ENCODE assay signal across 12 cellular contexts in genomic region chr1:168535536-168535935, GRCh38. TPM values are rescaled to one million over a fixed set of nuclear protein-coding genes. Genes with fewer than 3 reads are reported as not detected.
DNase-seq lines count a peak whose midpoint lies in the region; ATAC-seq and TF ChIP-seq lines count a peak whose summit lies in the region.
"Had no signal": no experiment of that assay in that cellular context is flagged by ENCODE, and none has a peak within 500 bp of the region (broad histone marks: within the 10 kb centered on the region; RNA-seq: fewer than 3 reads in every experiment).

No MANE protein-coding gene starts in this region.

- H3K36me3 ChIP-seq in DND-41 (ENCODE audit: insufficient read depth, low read length) (no peaks in the 10 kb centered on the region), heart right ventricle (no peaks in the 10 kb centered on the region)
- H3K36me3 ChIP-seq: cardiac muscle cell had no signal

- H3K4me2 ChIP-seq in DND-41 (ENCODE audit: insufficient read depth, low read length), result peak overlapping the region; percentile 59

- H3K9me3 ChIP-seq in DND-41 (ENCODE audit: insufficient read depth, low read length, severe bottlenecking) (no peaks in the 10 kb centered on the region), heart right ventricle (no peaks in the 10 kb centered on the region)

- H3K27me3 ChIP-seq in DND-41 (ENCODE audit: insufficient read depth, low read length, poor library complexity), result no peaks in the 10 kb centered on the region
- H3K27me3 ChIP-seq in heart right ventricle, result no peaks in the 10 kb centered on the region
- H3K27me3 ChIP-seq: cardiac muscle cell had no signal

- H3K4me3 ChIP-seq in DND-41 (ENCODE audit: low read depth in 1 of 2, low read length in 2 of 2), result peak overlapping the region in 1 of 2 experiments; percentile 36; a peak in 2 of 4 replicates
- H3K4me3 ChIP-seq in heart right ventricle, result no peak overlapping the region
- H3K4me3 ChIP-seq: cardiac muscle cell had no signal

- peak overlapping the region; percentile 57 for H2AFZ ChIP-seq in DND-41 (ENCODE audit: low read depth, low read length)

- intact Hi-C loops in Right ventricle myocardium superior (cut with DNase I), result no loop called here
- intact Hi-C loops in heart right ventricle (cut with DNase I), result no loop called here

- H3K4me1 ChIP-seq in DND-41 (ENCODE audit: insufficient read depth, low read length), result peaks cover 45% of the 10 kb centered on the region
- H3K4me1 ChIP-seq in heart right ventricle, result peaks cover 0 to 37% (median 0%) of the 10 kb centered on the region in 9 donors

- TF ChIP-seq CTCF in DND-41 (IDR thresholded peaks at IDR 0.05; ENCODE audit: borderline replicate concordance, extremely low read depth, low read length, poor library complexity, severe bottlenecking) (no peak), heart right ventricle (IDR thresholded peaks at IDR 0.05) (no peak)

- WGBS in heart right ventricle, 2 donors, result 49 to 52% methylated on average over 1 of the region's 1 CpG

- peak; percentile 77 for DNase-seq in DND-41
- peak; percentile 12 for DNase-seq in M059J (ENCODE audit: low read depth)
- peak; percentile 7 for DNase-seq in effector CD4-positive, alpha-beta T cell
- DNase-seq in Right ventricle myocardium superior, result no peak
- DNase-seq in DMS153 treated with DMSO at 0.1 percent for 48 hours (lab: John Stamatoyannopoulos, UW; ENCODE audit: unreplicated experiment), result no peak
- DNase-seq in T1000 (lab: John Stamatoyannopoulos, UW), result no peak
- no peak for DNase-seq in heart right ventricle
- DNase-seq: occipital lobe had no signal

- H3K9ac ChIP-seq in DND-41 (ENCODE audit: low read depth, low read length), result peak overlapping the region; percentile 61

- H3K27ac ChIP-seq in DND-41 (ENCODE audit: low read length) (peak overlapping the region; percentile 97), heart right ventricle (peak overlapping the region in 1 of 10 donors; percentile 72)
- H3K27ac ChIP-seq: cardiac muscle cell had no signal

- no peaks in the 10 kb centered on the region for H4K20me1 ChIP-seq in DND-41 (ENCODE audit: insufficient read depth, low read length)

- ATAC-seq in DND-41 (ENCODE audit: insufficient read depth, low read depth), result peak; percentile 98
- peak; percentile 88 for ATAC-seq in GM19452 (IDR thresholded peaks at IDR 0.05; ENCODE audit: unreplicated experiment)
- no peak for ATAC-seq in Right ventricle myocardium superior (ENCODE audit: poor library complexity)
- ATAC-seq in heart right ventricle, result no peak
- ATAC-seq: HCT116 had no signal

- no peaks in the 10 kb centered on the region for H3K79me2 ChIP-seq in DND-41 (ENCODE audit: insufficient read depth, low read length)

RNA-seq across cellular contexts. Expression of gene XCL2, which starts 8.3 kb away (rescaled TPM):
- total RNA-seq in M059J (2014; rRNA removed; shearing (Covaris generic)), result 0.39 TPM in 1 of 2 replicates, not detected in the other
- not detected for total RNA-seq in Right ventricle myocardium superior
- total RNA-seq in heart right ventricle, result 1 to 10 TPM in 1 of 10 donors, under 1 TPM in 1, not detected in 8; 0.54 to 7.5 TPM
- under 1 TPM in 1 of 2 donors, not detected in 1; 0.17 TPM for polyA plus RNA-seq in heart right ventricle
- total RNA-seq: cardiac muscle cell, Daoy, occipital lobe had no signal

RNA-seq across cellular contexts. Expression of gene XCL1, which starts 40.9 kb away (rescaled TPM):
- not detected in 2 replicates for total RNA-seq in M059J (2014; rRNA removed; shearing (Covaris generic))
- total RNA-seq in Right ventricle myocardium superior (0.48 TPM), heart right ventricle (1 to 10 TPM in 1 of 10 donors, under 1 TPM in 7, not detected in 2; 0.25 to 2.3 (median 0.41) TPM)
- under 1 TPM; 0.07 to 0.22 TPM for polyA plus RNA-seq in heart right ventricle
- total RNA-seq: Daoy, occipital lobe had no signal

Comparison
In these comparisons a context has a peak if more than half of its experiments do, and no peak if none do; other contexts are left out.
1. ATAC-seq: peak in DND-41 (single experiment) and GM19452 (single experiment); none in Right ventricle myocardium superior (single experiment) and heart right ventricle (0 of 8).
2. DNase-seq: peak in DND-41 (single experiment), M059J (single experiment) and effector CD4-positive, alpha-beta T cell (single experiment); none in Right ventricle myocardium superior (single experiment), DMS153 treated with DMSO at 0.1 percent for 48 hours (single experiment), T1000 (single experiment) and heart right ventricle (0 of 2).